15 cellular contexts compared by ENCODE assay signal in the genomic region with DNA sequence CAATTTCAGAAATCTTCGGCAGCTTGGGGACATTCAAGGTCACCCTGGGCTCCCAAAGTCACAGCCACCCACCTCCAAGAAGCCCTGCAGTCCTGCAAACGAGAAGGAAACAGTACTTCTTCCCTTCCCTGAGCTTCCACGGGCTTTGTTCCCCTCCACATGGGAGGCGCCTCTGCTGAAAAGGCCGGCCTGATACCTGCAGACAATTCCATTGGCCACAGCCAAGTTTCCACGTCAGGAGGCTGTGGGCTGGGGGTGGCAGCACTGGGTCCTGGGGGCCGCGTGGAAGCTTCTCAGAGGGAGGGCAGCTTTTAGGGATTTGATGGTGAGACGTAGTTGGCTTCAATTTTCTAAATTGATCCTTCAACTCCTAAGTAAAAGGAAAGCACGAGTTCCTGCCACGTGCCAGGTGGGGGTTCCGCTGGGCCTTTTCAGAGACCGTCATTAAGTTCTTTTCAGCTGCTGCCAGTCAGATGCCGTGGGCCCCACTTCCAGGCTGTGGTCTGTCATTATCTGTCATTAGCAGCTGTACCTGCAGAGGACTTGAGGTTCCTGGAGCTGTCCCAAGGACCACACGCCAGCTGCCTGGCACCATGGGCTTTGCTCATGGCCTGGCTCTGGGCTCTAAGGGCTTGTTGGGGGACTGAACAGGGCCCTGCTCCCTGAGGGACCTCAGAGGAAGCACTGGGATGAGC.
"Had no signal": no experiment of that assay in that cellular context is flagged by ENCODE, and none has a peak within 500 bp of the region (broad histone marks: within the 10 kb centered on the region; RNA-seq: fewer than 3 reads in every experiment).

No MANE protein-coding gene starts in this region.

- ATAC-seq: activated CD4-positive, alpha-beta T cell treated with anti-CD3 and anti-CD28 coated beads for 36 hours; activated T-cell treated with anti-CD3 and anti-CD28 coated beads, Interleukin-2, amount 50 U/mL, for 4 hours; naive thymus-derived CD4-positive, alpha-beta T cell had no signal

- H3K36me3 ChIP-seq: esophagus squamous epithelium, tibial artery, vagina, WERI-Rb-1 had no signal

- H3K27me3 ChIP-seq: vagina had no signal

- H3K9me3 ChIP-seq: esophagus squamous epithelium, tibial artery, vagina had no signal

- DNase-seq: activated CD4-positive, alpha-beta memory T cell treated with anti-CD3 and anti-CD28 coated beads, Interleukin-2, amount 10 ng/mL, durations not matched to agents 7 days and 5 days; activated CD4-positive, alpha-beta T cell treated with anti-CD3 and anti-CD28 coated beads for 36 hours; activated effector memory CD4-positive, alpha-beta T cell treated with anti-CD3 and anti-CD28 coated beads, Interleukin-2, amount 50 U/mL, for 16 hours; activated T-cell treated with anti-CD3 and anti-CD28 coated beads, Interleukin-2, amount 50 U/mL, for 4 hours; amniotic stem cell; effector CD8-positive, alpha-beta T cell; esophagus squamous epithelium; naive thymus-derived CD4-positive, alpha-beta T cell; retina; stimulated activated CD4-positive, alpha-beta T cell treated with anti-CD3 and anti-CD28 coated beads, Interleukin-4, amount 100 ng/mL, for 24 hours; stimulated activated naive CD4-positive, alpha-beta T cell; tibial artery; WERI-Rb-1 had no signal

- H3K27ac ChIP-seq: tibial artery, vagina, WERI-Rb-1 had no signal

- H3K4me3 ChIP-seq: esophagus squamous epithelium, skin epidermis, tibial artery, vagina had no signal
